In genomic region chr10:69180525-69181204, GRCh38 we compare ENCODE assay signal across 8 cellular contexts. TPM values are rescaled to one million over a fixed set of nuclear protein-coding genes. Genes with fewer than 3 reads are reported as not detected.
DNase-seq lines count a peak whose midpoint lies in the region; ATAC-seq, FAIRE-seq and TF ChIP-seq lines count a peak whose summit lies in the region.

No MANE protein-coding gene starts in this region.

- H3K9me3 ChIP-seq in left ventricle myocardium inferior (replicated peaks): no peaks in the 10 kb centered on the region

- no peaks in the 10 kb centered on the region for H3K9me3 Mint-ChIP-seq in activated T-helper 2 cell treated with anti-CD3 and anti-CD28 coated beads, Interferon-gamma antibody, Interleukin-2, Interleukin-4, amounts not matched to agents 10 μg/mL and 5 μg/mL and 100 μg/mL, durations not matched to agents 14 hours and 24 hours and 36 hours

- no peak for ATAC-seq in GM18868 (IDR thresholded peaks at IDR 0.05; ENCODE audit: unreplicated experiment)

- DNase-seq in GM18507 (ENCODE audit: extremely low spot score, insufficient read length, low read depth) (peak; percentile 18), left ventricle myocardium inferior (no peak), skeletal muscle cell (ENCODE audit: low read depth) (no peak), SK-N-DZ (ENCODE audit: low spot score) (no peak), HCEC 1CT (no peak)
- DNase-seq in Jurkat, Clone E6-1 (ENCODE audit: low read depth, low spot score): no peak
- no peak for DNase-seq in activated T-helper 2 cell treated with anti-CD3 and anti-CD28 coated beads, Interferon-gamma antibody, Interleukin-2, Interleukin-4, amounts not matched to agents 10 μg/mL and 5 μg/mL and 100 μg/mL, durations not matched to agents 14 hours and 24 hours and 36 hours (ENCODE audit: low spot score)

- peaks cover 26% of the 10 kb centered on the region for H3K4me1 Mint-ChIP-seq in activated T-helper 2 cell treated with anti-CD3 and anti-CD28 coated beads, Interferon-gamma antibody, Interleukin-2, Interleukin-4, amounts not matched to agents 10 μg/mL and 5 μg/mL and 100 μg/mL, durations not matched to agents 14 hours and 24 hours and 36 hours (ENCODE audit: low read depth)

- peaks cover 10% of the 10 kb centered on the region for H3K36me3 Mint-ChIP-seq in activated T-helper 2 cell treated with anti-CD3 and anti-CD28 coated beads, Interferon-gamma antibody, Interleukin-2, Interleukin-4, amounts not matched to agents 10 μg/mL and 5 μg/mL and 100 μg/mL, durations not matched to agents 14 hours and 24 hours and 36 hours (ENCODE audit: low read depth)

- H3K27ac Mint-ChIP-seq in activated T-helper 2 cell treated with anti-CD3 and anti-CD28 coated beads, Interferon-gamma antibody, Interleukin-2, Interleukin-4, amounts not matched to agents 10 μg/mL and 5 μg/mL and 100 μg/mL, durations not matched to agents 14 hours and 24 hours and 36 hours: peak overlapping the region; percentile 100

- H3K27me3 ChIP-seq in left ventricle myocardium inferior (ENCODE audit: low read depth): no peaks in the 10 kb centered on the region

- FAIRE-seq in GM18507 (lab: Jason Lieb, UNC): no peak

- H3K27me3 Mint-ChIP-seq in activated T-helper 2 cell treated with anti-CD3 and anti-CD28 coated beads, Interferon-gamma antibody, Interleukin-2, Interleukin-4, amounts not matched to agents 10 μg/mL and 5 μg/mL and 100 μg/mL, durations not matched to agents 14 hours and 24 hours and 36 hours (ENCODE audit: low read depth): no peaks in the 10 kb centered on the region

- intact Hi-C loops in activated T-helper 2 cell treated with anti-CD3 and anti-CD28 coated beads, Interferon-gamma antibody, Interleukin-2, Interleukin-4, amounts not matched to agents 10 μg/mL and 5 μg/mL and 100 μg/mL, durations not matched to agents 14 hours and 24 hours and 36 hours (cut with micrococcal nuclease): loop anchor here (1.0 to 2.0 kb wide), 4 partner anchors 24 to 192 kb away; partner anchors contain the start of genes KIFBP and SRGN
- intact Hi-C loops in left ventricle myocardium inferior (cut with micrococcal nuclease): no loop called here

- H3K4me1 ChIP-seq in left ventricle myocardium inferior: peaks cover 45% of the 10 kb centered on the region

- TF ChIP-seq CTCF in left ventricle myocardium inferior (IDR thresholded peaks at IDR 0.05; ENCODE audit: borderline replicate concordance): no peak

- peak overlapping the region; percentile 80 for H3K4me3 ChIP-seq in Jurkat, Clone E6-1 (ENCODE audit: low read length)
- H3K4me3 ChIP-seq in left ventricle myocardium inferior (peak overlapping the region; percentile 85), skeletal muscle cell (ENCODE audit: low read depth, low read length) (peak overlapping the region; percentile 100)

- H3K27ac ChIP-seq in left ventricle myocardium inferior (replicated peaks): peak overlapping the region; percentile 97

- peak overlapping the region; percentile 99 for H3K4me3 Mint-ChIP-seq in activated T-helper 2 cell treated with anti-CD3 and anti-CD28 coated beads, Interferon-gamma antibody, Interleukin-2, Interleukin-4, amounts not matched to agents 10 μg/mL and 5 μg/mL and 100 μg/mL, durations not matched to agents 14 hours and 24 hours and 36 hours (ENCODE audit: low read depth)

- H3K36me3 ChIP-seq in left ventricle myocardium inferior: peaks cover 8% of the 10 kb centered on the region

RNA-seq across cellular contexts. Expression of gene SUPV3L1, which starts 0.6 kb away (rescaled TPM):
- 57.6 TPM for polyA plus RNA-seq in Jurkat, Clone E6-1 (2012; ENCODE audit: insufficient read depth, insufficient read length)
- total RNA-seq in activated T-helper 2 cell treated with anti-CD3 and anti-CD28 coated beads, Interferon-gamma antibody, Interleukin-2, Interleukin-4, amounts not matched to agents 10 μg/mL and 5 μg/mL and 100 μg/mL, durations not matched to agents 14 hours and 24 hours and 36 hours: 52.8 and 53.1 TPM in 2 replicates
- 36.8 TPM for total RNA-seq in left ventricle myocardium inferior
- 39.1 and 45.5 TPM in 2 replicates for polyA plus RNA-seq in SK-N-DZ (2014; cell fraction: cytosol; rRNA removed)
- 56.3 and 70.1 TPM in 2 replicates for polyA plus RNA-seq in SK-N-DZ (2014; cell fraction: nucleus; rRNA removed)

RNA-seq across cellular contexts. Expression of gene HKDC1, which starts 39.5 kb away (rescaled TPM):
- polyA plus RNA-seq in Jurkat, Clone E6-1 (2012; ENCODE audit: insufficient read depth, insufficient read length): 1.2 TPM
- total RNA-seq in activated T-helper 2 cell treated with anti-CD3 and anti-CD28 coated beads, Interferon-gamma antibody, Interleukin-2, Interleukin-4, amounts not matched to agents 10 μg/mL and 5 μg/mL and 100 μg/mL, durations not matched to agents 14 hours and 24 hours and 36 hours: 0.09 and 0.11 TPM in 2 replicates
- total RNA-seq in left ventricle myocardium inferior: not detected
- polyA plus RNA-seq in SK-N-DZ (2014; cell fraction: cytosol; rRNA removed): 0.05 TPM in 1 of 2 replicates, not detected in the other
- 0.52 TPM in 1 of 2 replicates, not detected in the other for polyA plus RNA-seq in SK-N-DZ (2014; cell fraction: nucleus; rRNA removed)

RNA-seq across cellular contexts. Expression of gene VPS26A, which starts 56.7 kb away (rescaled TPM):
- 35.7 TPM for polyA plus RNA-seq in Jurkat, Clone E6-1 (2012; ENCODE audit: insufficient read depth, insufficient read length)
- total RNA-seq in activated T-helper 2 cell treated with anti-CD3 and anti-CD28 coated beads, Interferon-gamma antibody, Interleukin-2, Interleukin-4, amounts not matched to agents 10 μg/mL and 5 μg/mL and 100 μg/mL, durations not matched to agents 14 hours and 24 hours and 36 hours: 28.4 and 31.1 TPM in 2 replicates
- 33.1 TPM for total RNA-seq in left ventricle myocardium inferior
- 19.1 and 28.5 TPM in 2 replicates for polyA plus RNA-seq in SK-N-DZ (2014; cell fraction: cytosol; rRNA removed)
- 13.1 and 21.7 TPM in 2 replicates for polyA plus RNA-seq in SK-N-DZ (2014; cell fraction: nucleus; rRNA removed)
